In genomic region chr1:180188103-180188506, GRCh38 we compare ENCODE assay signal across 8 cellular contexts. TPM values are rescaled to one million over a fixed set of nuclear protein-coding genes. Genes with fewer than 3 reads are reported as not detected.
DNase-seq lines count a peak whose midpoint lies in the region; ATAC-seq and TF ChIP-seq lines count a peak whose summit lies in the region.

No MANE protein-coding gene starts in this region.

- H3K27me3 ChIP-seq in KMS-11 (ENCODE audit: insufficient read depth, low read depth) (no peaks in the 10 kb centered on the region), fibroblast of lung (ENCODE audit: control insufficient read depth, insufficient read depth, low read length) (no peaks in the 10 kb centered on the region)

- H3K4me3 ChIP-seq in KMS-11 (IDR thresholded peaks at IDR 0.05; ENCODE audit: insufficient read depth, low read depth, low read length): no peak overlapping the region
- no peak overlapping the region for H3K4me3 ChIP-seq in fibroblast of lung (replicated peaks in 1 of 4; ENCODE audit: control extremely low read depth in 1 of 4, insufficient read depth in 1 of 4, low read depth in 3 of 4, low read length in 4 of 4)

- H3K4me2 ChIP-seq in KMS-11 (no peak overlapping the region), fibroblast of lung (ENCODE audit: extremely low read depth, insufficient read depth, low read length) (no peak overlapping the region)

- TF ChIP-seq CTCF in KMS-11 (conservative IDR thresholded peaks at IDR 0.05; ENCODE audit: low read depth, low read length): peak; percentile 93
- TF ChIP-seq CTCF in fibroblast of lung (conservative IDR thresholded peaks at IDR 0.05 in 1 of 2, IDR thresholded peaks at IDR 0.05 in 1 of 2; ENCODE audit: low read depth in 1 of 2, low read length in 2 of 2): peak; percentile 67 to 73

- no peak overlapping the region for H2AFZ ChIP-seq in KMS-11 (ENCODE audit: low read depth)
- no peak overlapping the region for H2AFZ ChIP-seq in fibroblast of lung (ENCODE audit: low read length)

- H4K20me1 ChIP-seq in KMS-11 (ENCODE audit: insufficient read depth) (no peaks in the 10 kb centered on the region), fibroblast of lung (ENCODE audit: control insufficient read depth, extremely low read depth, insufficient read depth, low read length) (no peaks in the 10 kb centered on the region)

- H3K9ac ChIP-seq in KMS-11 (no peak overlapping the region), fibroblast of lung (ENCODE audit: insufficient read depth, low read length) (no peak overlapping the region)

- H3K27ac ChIP-seq in KMS-11 (no peak overlapping the region), fibroblast of lung (ENCODE audit: insufficient read depth, low read length) (no peak overlapping the region)

- H3K79me2 ChIP-seq in KMS-11 (ENCODE audit: insufficient read depth, low read depth) (no peaks in the 10 kb centered on the region), fibroblast of lung (ENCODE audit: control insufficient read depth, insufficient read depth, low read length) (no peaks in the 10 kb centered on the region)

- H3K4me1 ChIP-seq in KMS-11 (ENCODE audit: low read depth, poor library complexity, severe bottlenecking) (no peaks in the 10 kb centered on the region), fibroblast of lung (ENCODE audit: control insufficient read depth, extremely low read depth, insufficient read depth, low read length) (no peaks in the 10 kb centered on the region)

- peak; percentile 31 for DNase-seq in NCI-H2029 treated with DMSO at 0.1 percent for 48 hours (lab: John Stamatoyannopoulos, UW)
- no peak for DNase-seq in NCI-H2029 (lab: John Stamatoyannopoulos, UW)
- DNase-seq in RPMI8226: peak; percentile 67
- peak; percentile 34 to 52 for DNase-seq in fibroblast of lung (ENCODE audit: low read depth in 2 of 2)
- DNase-seq in pons (ENCODE audit: low spot score): peak; percentile 45

- no peaks in the 10 kb centered on the region for H3K9me3 ChIP-seq in fibroblast of lung (ENCODE audit: control insufficient read depth, insufficient read depth, low read depth, low read length)

- ATAC-seq in GM18517 (IDR thresholded peaks at IDR 0.05; ENCODE audit: unreplicated experiment) (no peak), GM18868 (IDR thresholded peaks at IDR 0.05; ENCODE audit: unreplicated experiment) (no peak)

- no peaks in the 10 kb centered on the region for H3K36me3 ChIP-seq in KMS-11 (ENCODE audit: insufficient read depth)
- H3K36me3 ChIP-seq in fibroblast of lung (ENCODE audit: control insufficient read depth, insufficient read depth, low read length): peaks cover 54% of the 10 kb centered on the region

RNA-seq across cellular contexts. Expression of gene QSOX1, which starts 33.4 kb away (rescaled TPM):
- 1,004 and 1,312 TPM in 2 replicates for total RNA-seq in fibroblast of lung
- polyA plus RNA-seq in fibroblast of lung: 799 and 884 TPM in 2 replicates
- 976 and 994 TPM in 2 replicates for polyA plus RNA-seq in fibroblast of lung (2012)
- 581 and 622 TPM in 2 replicates for polyA minus RNA-seq in fibroblast of lung (ENCODE audit: low replicate concordance)

RNA-seq across cellular contexts. Expression of gene LHX4, which starts 42.0 kb away (rescaled TPM):
- under 0.01 and 0.33 TPM in 2 replicates for total RNA-seq in fibroblast of lung
- 0.03 and 0.09 TPM in 2 replicates for polyA plus RNA-seq in fibroblast of lung
- 0.17 and 0.20 TPM in 2 replicates for polyA plus RNA-seq in fibroblast of lung (2012)
- 1.0 TPM in 1 of 2 replicates, not detected in the other for polyA minus RNA-seq in fibroblast of lung (ENCODE audit: low replicate concordance)
